In genomic region chr11:128483211-128483788, GRCh38 we compare ENCODE assay signal across 8 cellular contexts.
DNase-seq lines count a peak whose midpoint lies in the region; ATAC-seq lines count a peak whose summit lies in the region.

No MANE protein-coding gene starts in this region.

- ATAC-seq in HG03095 (IDR thresholded peaks at IDR 0.05; ENCODE audit: unreplicated experiment) = peak; percentile 81
- ATAC-seq in activated T-helper 17 cell treated with anti-CD3 and anti-CD28 coated beads, Interleukin-2, amount 50 U/mL, for 72 hours (replicated peaks) = peak; percentile 30
- peak; percentile 97 for ATAC-seq in stimulated activated memory B cell treated with anti-CD40 and anti-IgM and Interleukin-4, amounts not matched to agents 10 μg/mL and 1 μg/mL and 100 μg/mL, for 72 hours

- peaks cover 62% of the 10 kb centered on the region for H3K36me3 Mint-ChIP-seq in activated naive CD4-positive, alpha-beta T cell treated with anti-CD3 and anti-CD28 coated beads, Interleukin-2, amount 50 U/mL, for 24 hours
- H3K36me3 Mint-ChIP-seq in activated T-helper 17 cell treated with anti-CD3 and anti-CD28 coated beads, Interleukin-2, amount 50 U/mL, for 72 hours (ENCODE audit: low read depth) = peaks cover 100% of the 10 kb centered on the region
- H3K36me3 Mint-ChIP-seq in stimulated activated memory B cell treated with anti-CD40 and anti-IgM and Interleukin-4, amounts not matched to agents 10 μg/mL and 1 μg/mL and 100 μg/mL, for 72 hours = peaks cover 83% of the 10 kb centered on the region

- H3K27me3 Mint-ChIP-seq in activated naive CD4-positive, alpha-beta T cell treated with anti-CD3 and anti-CD28 coated beads, Interleukin-2, amount 50 U/mL, for 24 hours = no peaks in the 10 kb centered on the region
- H3K27me3 Mint-ChIP-seq in activated T-helper 17 cell treated with anti-CD3 and anti-CD28 coated beads, Interleukin-2, amount 50 U/mL, for 72 hours = no peaks in the 10 kb centered on the region
- H3K27me3 Mint-ChIP-seq in stimulated activated memory B cell treated with anti-CD40 and anti-IgM and Interleukin-4, amounts not matched to agents 10 μg/mL and 1 μg/mL and 100 μg/mL, for 72 hours = no peaks in the 10 kb centered on the region

- H3K27ac Mint-ChIP-seq in activated naive CD4-positive, alpha-beta T cell treated with anti-CD3 and anti-CD28 coated beads, Interleukin-2, amount 50 U/mL, for 24 hours = peak overlapping the region; percentile 99
- H3K27ac Mint-ChIP-seq in activated T-helper 17 cell treated with anti-CD3 and anti-CD28 coated beads, Interleukin-2, amount 50 U/mL, for 72 hours = peak overlapping the region; percentile 100
- H3K27ac Mint-ChIP-seq in stimulated activated memory B cell treated with anti-CD40 and anti-IgM and Interleukin-4, amounts not matched to agents 10 μg/mL and 1 μg/mL and 100 μg/mL, for 72 hours = peak overlapping the region; percentile 85

- peak overlapping the region; percentile 86 for H3K4me3 Mint-ChIP-seq in activated naive CD4-positive, alpha-beta T cell treated with anti-CD3 and anti-CD28 coated beads, Interleukin-2, amount 50 U/mL, for 24 hours
- peak overlapping the region; percentile 99 for H3K4me3 Mint-ChIP-seq in activated T-helper 17 cell treated with anti-CD3 and anti-CD28 coated beads, Interleukin-2, amount 50 U/mL, for 72 hours
- H3K4me3 Mint-ChIP-seq in stimulated activated memory B cell treated with anti-CD40 and anti-IgM and Interleukin-4, amounts not matched to agents 10 μg/mL and 1 μg/mL and 100 μg/mL, for 72 hours = peak overlapping the region; percentile 56

- H3K4me1 Mint-ChIP-seq in activated naive CD4-positive, alpha-beta T cell treated with anti-CD3 and anti-CD28 coated beads, Interleukin-2, amount 50 U/mL, for 24 hours = peaks cover 99% of the 10 kb centered on the region
- H3K4me1 Mint-ChIP-seq in activated T-helper 17 cell treated with anti-CD3 and anti-CD28 coated beads, Interleukin-2, amount 50 U/mL, for 72 hours = peaks cover 83% of the 10 kb centered on the region
- H3K4me1 Mint-ChIP-seq in stimulated activated memory B cell treated with anti-CD40 and anti-IgM and Interleukin-4, amounts not matched to agents 10 μg/mL and 1 μg/mL and 100 μg/mL, for 72 hours = peaks cover 84% of the 10 kb centered on the region

- no peak for DNase-seq in activated naive CD4-positive, alpha-beta T cell treated with Interleukin-2 at 50 U/mL for 16 hours
- no peak for DNase-seq in NCI-H2171 treated with DMSO at 0.1 percent for 48 hours (lab: John Stamatoyannopoulos, UW)
- DNase-seq in activated CD4-positive, alpha-beta T cell treated with anti-CD3 and anti-CD28 coated beads for 4 hours = no peak
- no peak for DNase-seq in NCI-H345 (lab: John Stamatoyannopoulos, UW)

- peaks cover 3% of the 10 kb centered on the region for H3K9me3 Mint-ChIP-seq in activated naive CD4-positive, alpha-beta T cell treated with anti-CD3 and anti-CD28 coated beads, Interleukin-2, amount 50 U/mL, for 24 hours
- no peaks in the 10 kb centered on the region for H3K9me3 Mint-ChIP-seq in activated T-helper 17 cell treated with anti-CD3 and anti-CD28 coated beads, Interleukin-2, amount 50 U/mL, for 72 hours
- H3K9me3 Mint-ChIP-seq in stimulated activated memory B cell treated with anti-CD40 and anti-IgM and Interleukin-4, amounts not matched to agents 10 μg/mL and 1 μg/mL and 100 μg/mL, for 72 hours = no peaks in the 10 kb centered on the region

Comparison
In these comparisons a context has a peak if more than half of its experiments do, and no peak if none do; other contexts are left out.
1. ATAC-seq: peak in every context shown above with its lines; median percentile 97 in stimulated activated memory B cell treated with anti-CD40 and anti-IgM and Interleukin-4, amounts not matched to agents 10 μg/mL and 1 μg/mL and 100 μg/mL, for 72 hours; 81 in HG03095; 30 in activated T-helper 17 cell treated with anti-CD3 and anti-CD28 coated beads, Interleukin-2, amount 50 U/mL, for 72 hours.